In the genomic region with DNA sequence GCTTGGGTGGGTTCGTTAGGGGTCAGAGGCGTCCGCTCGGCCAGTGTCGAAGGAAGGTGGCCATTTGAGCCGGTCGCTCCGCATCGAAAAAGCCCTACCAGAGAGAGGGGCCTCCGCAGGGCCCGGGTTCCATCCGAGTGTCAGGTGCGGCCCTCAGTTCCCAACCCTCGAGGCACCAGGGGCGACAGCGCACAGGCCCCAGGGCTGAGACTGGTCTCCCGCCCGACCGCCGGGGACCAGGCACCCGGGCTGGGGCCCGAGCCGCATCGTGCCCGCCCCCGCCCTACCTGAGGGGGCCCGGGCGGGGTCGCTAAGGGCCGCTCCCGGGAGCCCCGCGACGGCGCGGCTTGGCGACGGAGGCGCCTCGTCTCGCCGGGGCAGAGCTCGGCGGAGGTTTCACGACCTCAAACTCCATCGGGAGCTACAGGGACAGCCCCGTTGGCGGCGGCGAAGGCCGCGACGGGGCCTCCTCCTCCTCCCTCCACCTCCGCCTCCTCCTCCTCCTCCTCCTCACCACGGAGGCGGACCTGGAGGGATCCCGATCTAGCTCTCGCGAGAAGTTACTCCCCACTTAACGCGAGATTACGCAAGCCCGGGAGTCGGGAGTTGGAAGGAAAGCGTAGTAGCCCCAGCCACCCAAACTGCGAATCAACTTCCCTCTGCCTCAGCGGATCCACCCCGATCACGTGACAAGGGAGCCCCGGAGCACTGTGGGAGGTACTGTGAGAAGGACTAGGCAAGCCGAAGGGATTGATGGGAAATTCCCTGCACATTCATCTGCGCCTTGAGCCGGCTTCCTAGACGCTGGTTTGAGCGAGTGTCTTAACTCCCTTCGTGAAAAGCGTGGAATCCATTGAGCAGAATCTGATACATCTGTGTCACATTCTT, we compare ENCODE assay signal across 8 cellular contexts. TPM values are rescaled to one million over a fixed set of nuclear protein-coding genes. Genes with fewer than 3 reads are reported as not detected.
DNase-seq lines count a peak whose midpoint lies in the region; ATAC-seq and TF ChIP-seq lines count a peak whose summit lies in the region.

A gene with protein sequence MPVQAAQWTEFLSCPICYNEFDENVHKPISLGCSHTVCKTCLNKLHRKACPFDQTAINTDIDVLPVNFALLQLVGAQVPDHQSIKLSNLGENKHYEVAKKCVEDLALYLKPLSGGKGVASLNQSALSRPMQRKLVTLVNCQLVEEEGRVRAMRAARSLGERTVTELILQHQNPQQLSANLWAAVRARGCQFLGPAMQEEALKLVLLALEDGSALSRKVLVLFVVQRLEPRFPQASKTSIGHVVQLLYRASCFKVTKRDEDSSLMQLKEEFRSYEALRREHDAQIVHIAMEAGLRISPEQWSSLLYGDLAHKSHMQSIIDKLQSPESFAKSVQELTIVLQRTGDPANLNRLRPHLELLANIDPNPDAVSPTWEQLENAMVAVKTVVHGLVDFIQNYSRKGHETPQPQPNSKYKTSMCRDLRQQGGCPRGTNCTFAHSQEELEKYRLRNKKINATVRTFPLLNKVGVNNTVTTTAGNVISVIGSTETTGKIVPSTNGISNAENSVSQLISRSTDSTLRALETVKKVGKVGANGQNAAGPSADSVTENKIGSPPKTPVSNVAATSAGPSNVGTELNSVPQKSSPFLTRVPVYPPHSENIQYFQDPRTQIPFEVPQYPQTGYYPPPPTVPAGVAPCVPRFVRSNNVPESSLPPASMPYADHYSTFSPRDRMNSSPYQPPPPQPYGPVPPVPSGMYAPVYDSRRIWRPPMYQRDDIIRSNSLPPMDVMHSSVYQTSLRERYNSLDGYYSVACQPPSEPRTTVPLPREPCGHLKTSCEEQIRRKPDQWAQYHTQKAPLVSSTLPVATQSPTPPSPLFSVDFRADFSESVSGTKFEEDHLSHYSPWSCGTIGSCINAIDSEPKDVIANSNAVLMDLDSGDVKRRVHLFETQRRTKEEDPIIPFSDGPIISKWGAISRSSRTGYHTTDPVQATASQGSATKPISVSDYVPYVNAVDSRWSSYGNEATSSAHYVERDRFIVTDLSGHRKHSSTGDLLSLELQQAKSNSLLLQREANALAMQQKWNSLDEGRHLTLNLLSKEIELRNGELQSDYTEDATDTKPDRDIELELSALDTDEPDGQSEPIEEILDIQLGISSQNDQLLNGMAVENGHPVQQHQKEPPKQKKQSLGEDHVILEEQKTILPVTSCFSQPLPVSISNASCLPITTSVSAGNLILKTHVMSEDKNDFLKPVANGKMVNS (minus strand): TSS at position 537 of the 888 bp plus-strand sequence. CDS start 7,850 bp downstream, outside the sequence.

- WGBS in H9 (ENCODE audit: extremely low coverage, insufficient read length, low lambda C conversion rate) = no CpG with 5 or more reads among the region's 77 CpGs

- no peak within 1 kb of the TSS for H2BK5ac ChIP-seq in H9 (ENCODE audit: insufficient read length, low read length)

- peaks cover 10 to 11% of the 10 kb centered on the region in 2 experiments for H3K4me1 Mint-ChIP-seq in H9
- peaks cover 12 to 14% of the 10 kb centered on the region in 2 donors for H3K4me1 Mint-ChIP-seq in natural killer cell treated with Interleukin-12 subunit alpha and Interleukin-12 subunit beta and Interleukin-15 and Interleukin-18, amount 100 ng/mL, for 72 hours (ENCODE audit: low read depth in 2 of 2)

- H3K27me3 ChIP-seq in H9 (ENCODE audit: insufficient read depth, low read length) (no peaks in the 10 kb centered on the region), MG63 (no peaks in the 10 kb centered on the region)

- H3K9me3 ChIP-seq in ES-I3 (ENCODE audit: control insufficient read depth, insufficient read depth, low read length) (no peaks in the 10 kb centered on the region), H9 (ENCODE audit: control insufficient read depth, low read depth, low read length) (no peaks in the 10 kb centered on the region), MG63 (no peaks in the 10 kb centered on the region)

- no peak within 1 kb of the TSS for H2AK5ac ChIP-seq in H9 (ENCODE audit: insufficient read length, low read length)

- H4K8ac ChIP-seq in H9 (replicated peaks; ENCODE audit: insufficient read length, low read depth, low read length) = no peak within 1 kb of the TSS

- no peak within 1 kb of the TSS for H3K23ac ChIP-seq in H9 (ENCODE audit: insufficient read length, low read depth, low read length)

- H2BK20ac ChIP-seq in H9 (ENCODE audit: low read depth, low read length, poor library complexity, severe bottlenecking) = no peak within 1 kb of the TSS

- no peak within 1 kb of the TSS for H3T11ph ChIP-seq in H9 (ENCODE audit: low read length)

- H3K9ac ChIP-seq in ES-I3 (ENCODE audit: low read depth, low read length) (peak within 1 kb of the TSS; percentile 98), H9 (ENCODE audit: extremely low read depth, insufficient read length, low read length) (peak within 1 kb of the TSS; percentile 92)

- peak within 1 kb of the TSS; percentile 92 for H3K14ac ChIP-seq in H9 (ENCODE audit: insufficient read depth, low read length)

- H4K91ac ChIP-seq in H9 (ENCODE audit: insufficient read length, low read depth, low read length) = no peak within 1 kb of the TSS

- H3K23me2 ChIP-seq in H9 (ENCODE audit: insufficient read length, low read depth, low read length, poor library complexity, severe bottlenecking) = no peaks in the 10 kb centered on the region

- H3K79me1 ChIP-seq in H9 (ENCODE audit: insufficient read depth, low read depth, low read length, poor library complexity, severe bottlenecking) = peaks cover 3% of the 10 kb centered on the region

- no peaks in the 10 kb centered on the region for H4K20me1 ChIP-seq in H9 (ENCODE audit: control insufficient read depth, insufficient read depth, insufficient read length)

- no peak within 1 kb of the TSS for H2BK12ac ChIP-seq in H9 (ENCODE audit: insufficient read length, low read depth, low read length)

- peak; percentile 95 to 97 for ATAC-seq in natural killer cell treated with Interleukin-12 subunit alpha and Interleukin-12 subunit beta and Interleukin-15 and Interleukin-18, amount 100 ng/mL, for 72 hours
- ATAC-seq in stimulated activated naive CD8-positive, alpha-beta T cell treated with anti-CD3 and anti-CD28 coated beads, Interleukin-15, Interleukin-2, amounts not matched to agents 100 U/mL and 50 U/mL, for 24 hours = peak; percentile 93

- peaks cover 0 to 5% (median 0%) of the 10 kb centered on the region in 3 experiments; a peak in 2 of 7 replicates for H3K36me3 Mint-ChIP-seq in H9 (ENCODE audit: insufficient read depth in 1 of 3, low read depth in 3 of 3)
- H3K36me3 Mint-ChIP-seq in natural killer cell treated with Interleukin-12 subunit alpha and Interleukin-12 subunit beta and Interleukin-15 and Interleukin-18, amount 100 ng/mL, for 72 hours = peaks cover 5% of the 10 kb centered on the region

- H3K27ac ChIP-seq in H9 (ENCODE audit: insufficient read length, low read depth, low read length) = no peak within 1 kb of the TSS

- H3K36me3 ChIP-seq in ES-I3 (ENCODE audit: insufficient read depth, low read length) (no peaks in the 10 kb centered on the region), MG63 (peaks cover 14% of the 10 kb centered on the region)

- H3K27ac Mint-ChIP-seq in H9 = peak within 1 kb of the TSS; percentile 97 to 98 (median 98)
- peak within 1 kb of the TSS; percentile 91 to 96 for H3K27ac Mint-ChIP-seq in natural killer cell treated with Interleukin-12 subunit alpha and Interleukin-12 subunit beta and Interleukin-15 and Interleukin-18, amount 100 ng/mL, for 72 hours

- no peak within 1 kb of the TSS; the same call in 1 of the 2 replicates for H2BK15ac ChIP-seq in H9 (ENCODE audit: low read depth, low read length)

- H3K4ac ChIP-seq in H9 (ENCODE audit: low read depth, low read length) = no peak within 1 kb of the TSS; the same call in 1 of the 2 replicates

- H3K4me3 ChIP-seq in MG63 (peak within 1 kb of the TSS; percentile 70), fibroblast of pulmonary artery (replicated peaks; ENCODE audit: low read depth, low read length) (peak within 1 kb of the TSS; percentile 89)

- peak; percentile 100 for DNase-seq in H9
- peak; percentile 99 for DNase-seq in MG63
- peak; percentile 95 for DNase-seq in SHP77 treated with DMSO at 0.1 percent for 48 hours (lab: John Stamatoyannopoulos, UW)
- DNase-seq in activated effector memory CD4-positive, alpha-beta T cell treated with anti-CD3 and anti-CD28 coated beads, Interleukin-2, amount 50 U/mL, for 16 hours = peak; percentile 99
- DNase-seq in fibroblast of pulmonary artery (ENCODE audit: low read depth) = peak; percentile 100
- DNase-seq in natural killer cell treated with Interleukin-12 subunit alpha and Interleukin-12 subunit beta and Interleukin-15 and Interleukin-18, amount 100 ng/mL, for 72 hours (ENCODE audit: low spot score) = peak; percentile 99
- peak; percentile 95 for DNase-seq in stimulated activated naive CD8-positive, alpha-beta T cell treated with anti-CD3 and anti-CD28 coated beads, Interleukin-15, Interleukin-2, amounts not matched to agents 100 U/mL and 50 U/mL, for 24 hours

- peak within 1 kb of the TSS; percentile 39 for H2BK120ac ChIP-seq in H9 (ENCODE audit: low read depth, low read length, poor library complexity, severe bottlenecking)

- peaks cover 15% of the 10 kb centered on the region; the same call in 1 of the 2 replicates for H3K79me2 ChIP-seq in H9 (ENCODE audit: insufficient read depth, low read length)

- peak within 1 kb of the TSS; percentile 83 for H3K18ac ChIP-seq in H9 (ENCODE audit: insufficient read length, low read depth, low read length)

- H4K5ac ChIP-seq in H9 (ENCODE audit: insufficient read length, low read depth, low read length) = no peak within 1 kb of the TSS

- H3K4me1 ChIP-seq in ES-I3 (ENCODE audit: insufficient read depth, low read length) = no peaks in the 10 kb centered on the region
- H3K4me1 ChIP-seq in H9 (ENCODE audit: insufficient read depth, low read length) = no peaks in the 10 kb centered on the region

- H3K9me3 Mint-ChIP-seq in H9 = no peaks in the 10 kb centered on the region
- H3K9me3 Mint-ChIP-seq in natural killer cell treated with Interleukin-12 subunit alpha and Interleukin-12 subunit beta and Interleukin-15 and Interleukin-18, amount 100 ng/mL, for 72 hours = no peaks in the 10 kb centered on the region

- no peak for TF ChIP-seq CTCF in H9 (conservative IDR thresholded peaks at IDR 0.05)
- TF ChIP-seq CTCF in fibroblast of pulmonary artery (IDR thresholded peaks at IDR 0.05; ENCODE audit: low read length, missing control alignments) = no peak

- no peaks in the 10 kb centered on the region for H3K27me3 Mint-ChIP-seq in H9 (ENCODE audit: low read depth)
- H3K27me3 Mint-ChIP-seq in natural killer cell treated with Interleukin-12 subunit alpha and Interleukin-12 subunit beta and Interleukin-15 and Interleukin-18, amount 100 ng/mL, for 72 hours = no peaks in the 10 kb centered on the region

- H3K4me3 Mint-ChIP-seq in H9 = peak within 1 kb of the TSS; percentile 90 to 93
- H3K4me3 Mint-ChIP-seq in natural killer cell treated with Interleukin-12 subunit alpha and Interleukin-12 subunit beta and Interleukin-15 and Interleukin-18, amount 100 ng/mL, for 72 hours = peak within 1 kb of the TSS; percentile 96

- peak within 1 kb of the TSS; percentile 71 for H2AFZ ChIP-seq in H9 (ENCODE audit: low read length)

- peak within 1 kb of the TSS; percentile 88 for H3K4me2 ChIP-seq in H9 (ENCODE audit: insufficient read depth, insufficient read length, low read length)

- H3K56ac ChIP-seq in H9 (ENCODE audit: insufficient read length, low read depth, low read length) = no peak within 1 kb of the TSS

RNA-seq across cellular contexts. Expression of the gene that starts here (rescaled TPM):
- total RNA-seq in H9 (2021) = 49.0 and 49.8 TPM in 2 replicates
- total RNA-seq in MG63 (2014; rRNA removed; shearing (Covaris generic); ENCODE audit: low replicate concordance) = 17.6 and 25.1 TPM in 2 replicates
- 10 to 100 TPM; 45.0 to 57.3 TPM for total RNA-seq in natural killer cell treated with Interleukin-12 subunit alpha and Interleukin-12 subunit beta and Interleukin-15 and Interleukin-18, amount 100 ng/mL, for 72 hours
